8 cellular contexts compared by ENCODE assay signal in the genomic region with DNA sequence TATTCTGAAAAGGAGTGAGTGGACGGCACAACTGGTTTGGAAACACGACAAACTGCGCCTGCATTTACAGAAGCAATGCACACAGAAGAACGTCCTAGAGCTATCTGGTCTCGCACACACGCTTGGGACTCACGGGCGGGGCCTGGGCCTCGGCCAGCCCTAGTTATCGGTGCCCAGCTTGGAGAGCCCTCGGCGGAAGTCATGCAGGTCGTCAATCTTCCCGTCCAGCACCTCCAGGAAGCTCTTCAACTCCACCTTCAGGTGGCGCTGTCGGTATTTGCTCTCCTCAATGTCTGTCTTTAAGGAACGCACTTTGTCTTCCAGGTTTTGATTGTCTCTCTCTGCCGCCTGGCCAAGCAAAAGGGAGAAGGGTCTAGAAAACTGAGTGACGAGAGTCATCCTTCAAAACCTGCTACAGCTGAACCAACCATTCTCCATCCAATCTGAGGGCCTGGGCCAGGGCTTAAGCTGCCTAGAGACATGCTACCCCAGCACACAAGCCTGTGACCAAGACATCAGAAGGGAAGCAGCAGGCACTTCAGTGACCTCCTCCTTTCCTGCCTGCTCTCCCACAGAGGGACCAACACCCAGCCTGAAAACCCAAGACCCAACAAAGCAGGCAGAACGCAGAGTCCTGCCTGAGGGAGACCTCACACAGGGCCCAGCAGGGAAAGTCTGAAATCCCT. TPM values are rescaled to one million over a fixed set of nuclear protein-coding genes. Genes with fewer than 3 reads are reported as not detected.
DNase-seq lines count a peak whose midpoint lies in the region; ATAC-seq and TF ChIP-seq lines count a peak whose summit lies in the region.

No MANE protein-coding gene starts in this region.

- peaks cover 29% of the 10 kb centered on the region for H3K4me1 Mint-ChIP-seq in activated CD8-positive, alpha-beta T cell treated with anti-CD3 and anti-CD28 coated beads, Interleukin-2, amount 10 ng/mL, durations not matched to agents 7 days and 5 days (ENCODE audit: low read depth)

- no peak for TF ChIP-seq POLR2A in HCT116 (IDR thresholded peaks at IDR 0.05; ENCODE audit: borderline replicate concordance, extremely low read depth, insufficient read depth, insufficient read length)

- no peaks in the 10 kb centered on the region for H3K36me3 ChIP-seq in HCT116 (ENCODE audit: control insufficient read depth in 1 of 2, insufficient read depth in 2 of 2, low read length in 2 of 2)

- peak overlapping the region; percentile 60 for H3K27ac Mint-ChIP-seq in activated CD8-positive, alpha-beta T cell treated with anti-CD3 and anti-CD28 coated beads, Interleukin-2, amount 10 ng/mL, durations not matched to agents 7 days and 5 days

- TF ChIP-seq CTCF in HCT116 (IDR thresholded peaks at IDR 0.05 in 2 of 3, conservative IDR thresholded peaks at IDR 0.05 in 1 of 3; ENCODE audit: borderline replicate concordance in 1 of 3, insufficient read depth in 1 of 3, low read depth in 2 of 3, low read length in 2 of 3), result peak; percentile 66 to 89 (median 88)
- peak; percentile 82 for TF ChIP-seq CTCF in fibroblast of mammary gland (conservative IDR thresholded peaks at IDR 0.05; ENCODE audit: control insufficient read depth, insufficient read depth, low read depth, low read length)

- H3K79me2 ChIP-seq in HCT116 (ENCODE audit: insufficient read depth, low read length), result no peaks in the 10 kb centered on the region

- H3K27me3 Mint-ChIP-seq in activated CD8-positive, alpha-beta T cell treated with anti-CD3 and anti-CD28 coated beads, Interleukin-2, amount 10 ng/mL, durations not matched to agents 7 days and 5 days (ENCODE audit: low read depth), result peaks cover 5% of the 10 kb centered on the region

- H2AFZ ChIP-seq in HCT116 (ENCODE audit: low read depth, low read length, poor library complexity, severe bottlenecking), result peak overlapping the region; percentile 89

- intact Hi-C loops in HCT116 (cut with micrococcal nuclease), result loop anchor here (2.0 to 5.0 kb wide), 3 partner anchors 138 to 531 kb away; a partner anchor contains a TSS

- peak overlapping the region in 1 of 2 experiments; percentile 22; a peak in 1 of 4 replicates for H3K4me3 ChIP-seq in HCT116 (replicated peaks in 1 of 2; ENCODE audit: low read depth in 1 of 2, low read length in 2 of 2)
- no peak overlapping the region for H3K4me3 ChIP-seq in fibroblast of mammary gland (ENCODE audit: control insufficient read depth, low read depth, low read length)

- CTCF ChIA-PET in HCT116 (lab: Charles Lee), result interaction anchor here (0.6 to 1.4 kb wide), 19 partner anchors 8 to 309 kb away, joined by 3 to 10 read pairs (median 5); a partner anchor contains a TSS
- CTCF ChIA-PET in activated CD8-positive, alpha-beta T cell treated with anti-CD3 and anti-CD28 coated beads, Interleukin-2, amount 10 ng/mL, durations not matched to agents 7 days and 5 days (lab: Charles Lee), result interaction anchor here (0.5 to 4.0 kb wide), 24 partner anchors 8 to 516 kb away, joined by 3 to 46 read pairs (median 5); a partner anchor contains a TSS

- H3K9ac ChIP-seq in HCT116 (ENCODE audit: low read length), result peak overlapping the region; percentile 30; the same call in 1 of the 2 replicates

- no peak overlapping the region for H3K4me3 Mint-ChIP-seq in activated CD8-positive, alpha-beta T cell treated with anti-CD3 and anti-CD28 coated beads, Interleukin-2, amount 10 ng/mL, durations not matched to agents 7 days and 5 days

- RAD21 ChIA-PET in HCT116 (lab: Charles Lee; ENCODE audit: low non-redundant PET in 1 of 2, low total read pairs in 2 of 2, uncharacterized antibody in 2 of 2, unreplicated experiment in 2 of 2), result interaction anchor here in 1 of 2 experiments (0.6 kb wide), 1 partner anchor 81 kb away, joined by 3 read pairs; no protein-coding TSS in a partner anchor

- H3K9me3 Mint-ChIP-seq in activated CD8-positive, alpha-beta T cell treated with anti-CD3 and anti-CD28 coated beads, Interleukin-2, amount 10 ng/mL, durations not matched to agents 7 days and 5 days (ENCODE audit: insufficient read depth), result no peaks in the 10 kb centered on the region

- no peaks in the 10 kb centered on the region for H3K27me3 ChIP-seq in HCT116 (ENCODE audit: insufficient read depth, low read length)

- peak overlapping the region; percentile 60 for H3K4me2 ChIP-seq in HCT116 (ENCODE audit: low read length)

- peak; percentile 81 for DNase-seq in D341Med (ENCODE audit: low spot score)
- DNase-seq in HCT116 (ENCODE audit: low read depth, low spot score), result peak; percentile 84
- DNase-seq in NCI-H510A treated with DMSO at 0.1 percent for 48 hours (lab: John Stamatoyannopoulos, UW), result peak; percentile 40
- peak; percentile 80 for DNase-seq in activated CD8-positive, alpha-beta T cell treated with anti-CD3 and anti-CD28 coated beads, Interleukin-2, amount 10 ng/mL, durations not matched to agents 7 days and 5 days
- peak; percentile 86 for DNase-seq in fibroblast of mammary gland (ENCODE audit: low read depth)
- DNase-seq in myocyte (ENCODE audit: low read depth), result peak; percentile 83
- peak in 29 of 49 donors; percentile 8 to 64 (median 27) for DNase-seq in substantia nigra (lab: John Stamatoyannopoulos, UW)
- no peak for DNase-seq in NCI-H128 (lab: John Stamatoyannopoulos, UW; ENCODE audit: unreplicated experiment)

- peak; percentile 87 for TF ChIP-seq RAD21 in HCT116 (IDR thresholded peaks at IDR 0.05; ENCODE audit: low read depth)

- peak; percentile 98 for ATAC-seq in HCT116
- ATAC-seq in activated CD8-positive, alpha-beta T cell treated with anti-CD3 and anti-CD28 coated beads, Interleukin-2, amount 10 ng/mL, durations not matched to agents 7 days and 5 days, result peak; percentile 80

- H3K4me1 ChIP-seq in HCT116 (ENCODE audit: control insufficient read depth in 1 of 2, insufficient read depth in 2 of 2, low read length in 2 of 2), result peaks cover 3 to 19% of the 10 kb centered on the region in 2 experiments; a peak in 3 of 4 replicates

- H3K9me2 ChIP-seq in HCT116 (ENCODE audit: insufficient read depth), result no peaks in the 10 kb centered on the region

- no peaks in the 10 kb centered on the region for H3K36me3 Mint-ChIP-seq in activated CD8-positive, alpha-beta T cell treated with anti-CD3 and anti-CD28 coated beads, Interleukin-2, amount 10 ng/mL, durations not matched to agents 7 days and 5 days (ENCODE audit: low read depth)

- H4K20me1 ChIP-seq in HCT116 (ENCODE audit: insufficient read depth), result no peaks in the 10 kb centered on the region

- BruUV-seq in HCT116 (replicated peaks; lab: Mats Ljungman, UMichigan), result no TSS peak

- H3K9me3 ChIP-seq in HCT116 (ENCODE audit: control insufficient read depth in 1 of 2, insufficient read depth in 1 of 2, low read depth in 1 of 2, low read length in 2 of 2), result no peaks in the 10 kb centered on the region

- H3K27ac ChIP-seq in HCT116 (ENCODE audit: low read depth, low read length), result peak overlapping the region; percentile 7; the same call in 1 of the 2 replicates
- peak overlapping the region; percentile 21 for H3K27ac ChIP-seq in substantia nigra (ENCODE audit: low read depth, low read length, poor library complexity, severe bottlenecking)

- POLR2A ChIA-PET in HCT116 (lab: Charles Lee), result interaction anchor here (0.7 to 1.9 kb wide), 3 partner anchors 99 to 309 kb away, joined by 3 to 5 read pairs (median 3); a partner anchor contains a TSS
- POLR2A ChIA-PET in activated CD8-positive, alpha-beta T cell treated with anti-CD3 and anti-CD28 coated beads, Interleukin-2, amount 10 ng/mL, durations not matched to agents 7 days and 5 days (lab: Charles Lee), result interaction anchor here (0.7 kb wide), 1 partner anchor 11 kb away, joined by 4 read pairs; no protein-coding TSS in a partner anchor

TF ChIP-seq in HCT116, 20 proteins besides CTCF, POLR2A, EP300 and RAD21 (continues in another document):
- TF ChIP-seq EZH2phosphoT487 (IDR thresholded peaks at IDR 0.05; ENCODE audit: borderline replicate concordance) (no peak), JUND (IDR thresholded peaks at IDR 0.05) (no peak), CEBPB (IDR thresholded peaks at IDR 0.05; ENCODE audit: low read depth) (no peak)
- TF ChIP-seq, protein P1, sequence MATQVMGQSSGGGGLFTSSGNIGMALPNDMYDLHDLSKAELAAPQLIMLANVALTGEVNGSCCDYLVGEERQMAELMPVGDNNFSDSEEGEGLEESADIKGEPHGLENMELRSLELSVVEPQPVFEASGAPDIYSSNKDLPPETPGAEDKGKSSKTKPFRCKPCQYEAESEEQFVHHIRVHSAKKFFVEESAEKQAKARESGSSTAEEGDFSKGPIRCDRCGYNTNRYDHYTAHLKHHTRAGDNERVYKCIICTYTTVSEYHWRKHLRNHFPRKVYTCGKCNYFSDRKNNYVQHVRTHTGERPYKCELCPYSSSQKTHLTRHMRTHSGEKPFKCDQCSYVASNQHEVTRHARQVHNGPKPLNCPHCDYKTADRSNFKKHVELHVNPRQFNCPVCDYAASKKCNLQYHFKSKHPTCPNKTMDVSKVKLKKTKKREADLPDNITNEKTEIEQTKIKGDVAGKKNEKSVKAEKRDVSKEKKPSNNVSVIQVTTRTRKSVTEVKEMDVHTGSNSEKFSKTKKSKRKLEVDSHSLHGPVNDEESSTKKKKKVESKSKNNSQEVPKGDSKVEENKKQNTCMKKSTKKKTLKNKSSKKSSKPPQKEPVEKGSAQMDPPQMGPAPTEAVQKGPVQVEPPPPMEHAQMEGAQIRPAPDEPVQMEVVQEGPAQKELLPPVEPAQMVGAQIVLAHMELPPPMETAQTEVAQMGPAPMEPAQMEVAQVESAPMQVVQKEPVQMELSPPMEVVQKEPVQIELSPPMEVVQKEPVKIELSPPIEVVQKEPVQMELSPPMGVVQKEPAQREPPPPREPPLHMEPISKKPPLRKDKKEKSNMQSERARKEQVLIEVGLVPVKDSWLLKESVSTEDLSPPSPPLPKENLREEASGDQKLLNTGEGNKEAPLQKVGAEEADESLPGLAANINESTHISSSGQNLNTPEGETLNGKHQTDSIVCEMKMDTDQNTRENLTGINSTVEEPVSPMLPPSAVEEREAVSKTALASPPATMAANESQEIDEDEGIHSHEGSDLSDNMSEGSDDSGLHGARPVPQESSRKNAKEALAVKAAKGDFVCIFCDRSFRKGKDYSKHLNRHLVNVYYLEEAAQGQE (IDR thresholded peaks at IDR 0.05; ENCODE audit: low read depth), result no peak
- TF ChIP-seq, protein P2, sequence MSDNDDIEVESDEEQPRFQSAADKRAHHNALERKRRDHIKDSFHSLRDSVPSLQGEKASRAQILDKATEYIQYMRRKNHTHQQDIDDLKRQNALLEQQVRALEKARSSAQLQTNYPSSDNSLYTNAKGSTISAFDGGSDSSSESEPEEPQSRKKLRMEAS (IDR thresholded peaks at IDR 0.05), result peak; percentile 15; the same call in 1 of the 2 replicates

RNA-seq across cellular contexts. Expression of a gene that starts 40.3 kb away (rescaled TPM):
- 7.1 TPM for total RNA-seq in HCT116 (2021; ENCODE audit: unreplicated experiment)
- polyA plus RNA-seq in HCT116 (2012), result 2.9 and 3.3 TPM in 2 replicates
- total RNA-seq in activated CD8-positive, alpha-beta T cell treated with anti-CD3 and anti-CD28 coated beads, Interleukin-2, amount 10 ng/mL, durations not matched to agents 7 days and 5 days, result 10 to 100 TPM; 11.2 to 12.5 TPM
- 7.0 and 8.0 TPM in 2 replicates for total RNA-seq in myocyte
- polyA plus RNA-seq in myocyte (2012), result 4.6 TPM

RNA-seq across cellular contexts. Expression of a gene that starts 43.8 kb away (rescaled TPM):
- total RNA-seq in HCT116 (2021; ENCODE audit: unreplicated experiment), result not detected
- 0.03 TPM in 1 of 2 replicates, not detected in the other for polyA plus RNA-seq in HCT116 (2012)
- not detected for total RNA-seq in activated CD8-positive, alpha-beta T cell treated with anti-CD3 and anti-CD28 coated beads, Interleukin-2, amount 10 ng/mL, durations not matched to agents 7 days and 5 days
- 0.52 and 2.7 TPM in 2 replicates for total RNA-seq in myocyte
- 0.21 TPM for polyA plus RNA-seq in myocyte (2012)
